10 cellular contexts compared by ENCODE assay signal in genomic region chr2:224945134-224945533, GRCh38.
DNase-seq lines count a peak whose midpoint lies in the region; ATAC-seq and TF ChIP-seq lines count a peak whose summit lies in the region.
"Had no signal": no experiment of that assay in that cellular context is flagged by ENCODE, and none has a peak within 500 bp of the region (broad histone marks: within the 10 kb centered on the region; RNA-seq: fewer than 3 reads in every experiment).

No MANE protein-coding gene starts in this region.

- peaks cover 29% of the 10 kb centered on the region for H3K36me3 Mint-ChIP-seq in activated CD4-positive, alpha-beta T cell treated with anti-CD3 and anti-CD28 coated beads, Interleukin-2, amount 10 ng/mL, durations not matched to agents 24 days and 14 days (ENCODE audit: low read depth)
- H3K36me3 Mint-ChIP-seq in stimulated activated memory B cell treated with anti-CD40 and anti-IgM and Interleukin-4, amounts not matched to agents 10 μg/mL and 1 μg/mL and 100 μg/mL, for 72 hours: peaks cover 44% of the 10 kb centered on the region

- intact Hi-C loops in activated CD4-positive, alpha-beta T cell treated with anti-CD3 and anti-CD28 coated beads, Interleukin-2, amount 10 ng/mL, durations not matched to agents 24 days and 14 days (cut with micrococcal nuclease): no loop called here

- H3K4me1 Mint-ChIP-seq in activated CD4-positive, alpha-beta T cell treated with anti-CD3 and anti-CD28 coated beads, Interleukin-2, amount 10 ng/mL, durations not matched to agents 24 days and 14 days: peaks cover 58% of the 10 kb centered on the region
- peaks cover 80% of the 10 kb centered on the region for H3K4me1 Mint-ChIP-seq in stimulated activated memory B cell treated with anti-CD40 and anti-IgM and Interleukin-4, amounts not matched to agents 10 μg/mL and 1 μg/mL and 100 μg/mL, for 72 hours

- H3K27me3 Mint-ChIP-seq in activated CD4-positive, alpha-beta T cell treated with anti-CD3 and anti-CD28 coated beads, Interleukin-2, amount 10 ng/mL, durations not matched to agents 24 days and 14 days: no peaks in the 10 kb centered on the region
- H3K27me3 Mint-ChIP-seq in stimulated activated memory B cell treated with anti-CD40 and anti-IgM and Interleukin-4, amounts not matched to agents 10 μg/mL and 1 μg/mL and 100 μg/mL, for 72 hours: no peaks in the 10 kb centered on the region

- peak; percentile 34 for ATAC-seq in HG03432 (IDR thresholded peaks at IDR 0.05; ENCODE audit: unreplicated experiment)
- peak; percentile 21 for ATAC-seq in stimulated activated memory B cell treated with anti-CD40 and anti-IgM and Interleukin-4, amounts not matched to agents 10 μg/mL and 1 μg/mL and 100 μg/mL, for 72 hours
- ATAC-seq in HG03565 (IDR thresholded peaks at IDR 0.05; ENCODE audit: unreplicated experiment): no peak

- H3K9me3 Mint-ChIP-seq in activated CD4-positive, alpha-beta T cell treated with anti-CD3 and anti-CD28 coated beads, Interleukin-2, amount 10 ng/mL, durations not matched to agents 24 days and 14 days: no peaks in the 10 kb centered on the region
- H3K9me3 Mint-ChIP-seq in stimulated activated memory B cell treated with anti-CD40 and anti-IgM and Interleukin-4, amounts not matched to agents 10 μg/mL and 1 μg/mL and 100 μg/mL, for 72 hours: no peaks in the 10 kb centered on the region

- peak overlapping the region; percentile 67 for H3K27ac Mint-ChIP-seq in activated CD4-positive, alpha-beta T cell treated with anti-CD3 and anti-CD28 coated beads, Interleukin-2, amount 10 ng/mL, durations not matched to agents 24 days and 14 days
- peak overlapping the region; percentile 87 for H3K27ac Mint-ChIP-seq in stimulated activated memory B cell treated with anti-CD40 and anti-IgM and Interleukin-4, amounts not matched to agents 10 μg/mL and 1 μg/mL and 100 μg/mL, for 72 hours

- no peak overlapping the region for H3K4me3 ChIP-seq in cardiac fibroblast (replicated peaks in 1 of 2; ENCODE audit: low read depth in 2 of 2, low read length in 2 of 2)

- DNase-seq in activated CD4-positive, alpha-beta T cell treated with anti-CD3 and anti-CD28 coated beads, Interleukin-2, amount 10 ng/mL, durations not matched to agents 24 days and 14 days: no peak
- no peak for DNase-seq in activated CD4-positive, alpha-beta T cell treated with anti-CD3 and anti-CD28 coated beads, Interleukin-2, amount 50 U/mL, for 48 hours
- DNase-seq in cardiac fibroblast (ENCODE audit: low read depth in 2 of 2) (peak; percentile 20 to 39), foreskin melanocyte (no peak)
- DNase-seq in activated effector memory CD4-positive, alpha-beta T cell treated with Interleukin-2 at 50 U/mL for 16 hours: no peak
- DNase-seq: effector CD4-positive, alpha-beta T cell; kidney glomerular epithelial cell had no signal

- TF ChIP-seq CTCF in cardiac fibroblast (IDR thresholded peaks at IDR 0.05; ENCODE audit: low read depth, low read length): no peak

- peak overlapping the region; percentile 83 for H3K4me3 Mint-ChIP-seq in activated CD4-positive, alpha-beta T cell treated with anti-CD3 and anti-CD28 coated beads, Interleukin-2, amount 10 ng/mL, durations not matched to agents 24 days and 14 days
- peak overlapping the region; percentile 91 for H3K4me3 Mint-ChIP-seq in stimulated activated memory B cell treated with anti-CD40 and anti-IgM and Interleukin-4, amounts not matched to agents 10 μg/mL and 1 μg/mL and 100 μg/mL, for 72 hours

Comparison
In these comparisons a context has a peak if more than half of its experiments do, and no peak if none do; other contexts are left out.
1. DNase-seq: peak in cardiac fibroblast (2 of 2); none in activated CD4-positive, alpha-beta T cell treated with anti-CD3 and anti-CD28 coated beads, Interleukin-2, amount 10 ng/mL, durations not matched to agents 24 days and 14 days (single experiment), activated CD4-positive, alpha-beta T cell treated with anti-CD3 and anti-CD28 coated beads, Interleukin-2, amount 50 U/mL, for 48 hours (0 of 2), foreskin melanocyte (single experiment) and activated effector memory CD4-positive, alpha-beta T cell treated with Interleukin-2 at 50 U/mL for 16 hours (single experiment).